8 cellular contexts compared by ENCODE assay signal in the genomic region with DNA sequence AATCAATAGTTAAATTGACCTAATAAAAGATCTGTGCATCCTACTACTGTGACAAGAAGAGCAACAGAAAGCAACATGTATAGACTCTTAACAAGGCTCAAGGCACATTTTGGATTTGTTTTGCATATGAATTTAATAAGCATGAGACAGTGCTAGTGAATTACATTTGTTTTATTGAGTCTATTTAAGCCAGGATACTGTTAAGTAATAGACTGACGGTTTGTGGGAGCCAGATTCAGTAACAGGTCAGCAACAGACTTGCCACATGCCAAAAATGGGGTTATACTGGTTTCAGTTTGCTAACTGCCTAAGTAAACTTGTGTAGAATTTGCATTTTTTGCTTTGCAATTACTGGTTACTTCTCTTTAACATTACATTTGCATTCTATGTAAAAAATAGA. TPM values are rescaled to one million over a fixed set of nuclear protein-coding genes. Genes with fewer than 3 reads are reported as not detected.
A peak's percentile ranks its signal among the peaks of the same experiment; 100 is the strongest.
DNase-seq lines count a peak whose midpoint lies in the region; ATAC-seq, FAIRE-seq and TF ChIP-seq lines count a peak whose summit lies in the region.

No MANE protein-coding gene starts in this region.

- FAIRE-seq in kidney (lab: Jason Lieb, UNC): no peak

- DNase-seq in activated naive CD8-positive, alpha-beta T cell treated with anti-CD3 and anti-CD28 coated beads for 36 hours: no peak
- DNase-seq in stimulated activated CD4-positive, alpha-beta T cell treated with anti-CD3 and anti-CD28 coated beads, Interleukin-2, amount 100 ng/mL, for 24 hours: no peak
- no peak for DNase-seq in stimulated activated CD4-positive, alpha-beta T cell treated with anti-CD3 and anti-CD28 coated beads, Interleukin-15, amount 100 ng/mL, for 24 hours
- DNase-seq in mucosa of gallbladder (ENCODE audit: low spot score) (no peak), kidney (no peak)

- H3K4me1 ChIP-seq in skeletal muscle tissue (ENCODE audit: control insufficient read depth in 3 of 3, insufficient read depth in 3 of 3, low read length in 3 of 3): peaks cover 29 to 55% (median 35%) of the 10 kb centered on the region in 3 donors
- H3K4me1 ChIP-seq in kidney (ENCODE audit: control insufficient read depth in 1 of 2, insufficient read depth in 1 of 2, low read depth in 1 of 2, low read length in 2 of 2): peaks cover 2 to 18% of the 10 kb centered on the region in 2 donors

- H3K4me1 Mint-ChIP-seq in activated naive CD8-positive, alpha-beta T cell treated with anti-CD3 and anti-CD28 coated beads for 36 hours: peaks cover 72% of the 10 kb centered on the region

- H3K4me3 ChIP-seq in skeletal muscle tissue (ENCODE audit: low read length in 3 of 3): no peak overlapping the region
- H3K4me3 ChIP-seq in kidney (ENCODE audit: low read length in 2 of 2): no peak overlapping the region

- no peaks in the 10 kb centered on the region for H3K27me3 Mint-ChIP-seq in activated naive CD8-positive, alpha-beta T cell treated with anti-CD3 and anti-CD28 coated beads for 36 hours

- H3K9ac ChIP-seq in skeletal muscle tissue (ENCODE audit: low read depth in 1 of 3, low read length in 3 of 3): peak overlapping the region in 2 of 3 donors; percentile 16 to 49
- H3K9ac ChIP-seq in kidney (ENCODE audit: low read length in 2 of 2): no peak overlapping the region

- H3K4me3 Mint-ChIP-seq in activated naive CD8-positive, alpha-beta T cell treated with anti-CD3 and anti-CD28 coated beads for 36 hours: no peak overlapping the region

- H3K27ac ChIP-seq in skeletal muscle tissue (ENCODE audit: low read depth, low read length): peak overlapping the region; percentile 61
- no peak overlapping the region for H3K27ac ChIP-seq in kidney (ENCODE audit: low read depth in 2 of 2, low read length in 2 of 2)

- intact Hi-C loops in kidney (cut with DNase I): no loop called here

- TF ChIP-seq CTCF in kidney (IDR thresholded peaks at IDR 0.05; ENCODE audit: borderline replicate concordance, extremely low read depth, insufficient read depth): no peak

- peaks cover 56% of the 10 kb centered on the region for H3K36me3 Mint-ChIP-seq in activated naive CD8-positive, alpha-beta T cell treated with anti-CD3 and anti-CD28 coated beads for 36 hours

- H3K27ac Mint-ChIP-seq in activated naive CD8-positive, alpha-beta T cell treated with anti-CD3 and anti-CD28 coated beads for 36 hours: peak overlapping the region; percentile 47

- ATAC-seq in GM19351 (IDR thresholded peaks at IDR 0.05; ENCODE audit: unreplicated experiment): peak; percentile 45
- ATAC-seq in HG03066 (IDR thresholded peaks at IDR 0.05; ENCODE audit: low read depth, unreplicated experiment): peak; percentile 76

- H3K36me3 ChIP-seq in skeletal muscle tissue (ENCODE audit: control insufficient read depth in 3 of 3, insufficient read depth in 3 of 3, low read length in 3 of 3) (peaks cover 0 to 2% (median 0%) of the 10 kb centered on the region in 3 donors), kidney (ENCODE audit: control insufficient read depth in 1 of 2, insufficient read depth in 2 of 2, low read length in 2 of 2) (no peaks in the 10 kb centered on the region)

- H3K9me3 ChIP-seq in skeletal muscle tissue (ENCODE audit: control insufficient read depth in 3 of 3, low read length in 3 of 3): peaks cover 0 to 4% (median 0%) of the 10 kb centered on the region in 3 donors
- H3K9me3 ChIP-seq in kidney (ENCODE audit: control insufficient read depth in 1 of 2, low read length in 2 of 2): no peaks in the 10 kb centered on the region

- peaks cover 5% of the 10 kb centered on the region for H3K9me3 Mint-ChIP-seq in activated naive CD8-positive, alpha-beta T cell treated with anti-CD3 and anti-CD28 coated beads for 36 hours

- no peaks in the 10 kb centered on the region for H3K27me3 ChIP-seq in skeletal muscle tissue (ENCODE audit: control insufficient read depth in 3 of 3, insufficient read depth in 3 of 3, low read length in 3 of 3)

RNA-seq across cellular contexts. Expression of a gene that starts 54.0 kb away (rescaled TPM):
- total RNA-seq in activated naive CD8-positive, alpha-beta T cell treated with anti-CD3 and anti-CD28 coated beads for 36 hours: 100 to 1,000 TPM; 385 to 392 TPM
- 76.7 TPM for total RNA-seq in skeletal muscle tissue
- 223 TPM for total RNA-seq in mucosa of gallbladder
- 167 TPM for total RNA-seq in kidney
- 22.0 TPM for polyA plus RNA-seq in kidney (ENCODE audit: insufficient read depth, low read depth, low replicate concordance)

Comparison
In these comparisons a context has a peak if more than half of its experiments do, and no peak if none do; other contexts are left out.
1. H3K9ac ChIP-seq: peak in skeletal muscle tissue (2 of 3); none in kidney (0 of 2).